8 cellular contexts compared by ENCODE assay signal in genomic region chr12:55996715-55997534, GRCh38. TPM values are rescaled to one million over a fixed set of nuclear protein-coding genes. Genes with fewer than 3 reads are reported as not detected.
DNase-seq lines count a peak whose midpoint lies in the region; ATAC-seq, FAIRE-seq and TF ChIP-seq lines count a peak whose summit lies in the region.

Gene SUOX, plus strand, starts transcription at chr12:55997276. Its CDS starts 4,946 bp downstream, at chr12:56002222.

- peak within 1 kb of the TSS; percentile 94 for H3K4me2 ChIP-seq in smooth muscle cell

- intact Hi-C loops in kidney (cut with DNase I), result no loop called here

- ATAC-seq in HG02623 (IDR thresholded peaks at IDR 0.05; ENCODE audit: unreplicated experiment) (peak; percentile 99), SK-N-SH treated with all-trans-retinoic acid at 6 μM for 48 hours (peak; percentile 100)

- H3K4me1 ChIP-seq in ACC112 (ENCODE audit: control insufficient read depth, insufficient read depth, low read length, unreplicated experiment) (no peaks in the 10 kb centered on the region), kidney (ENCODE audit: control insufficient read depth in 1 of 2, insufficient read depth in 1 of 2, low read depth in 1 of 2, low read length in 2 of 2) (peaks cover 5 to 10% of the 10 kb centered on the region in 2 donors), smooth muscle cell (ENCODE audit: low read depth) (peaks cover 5% of the 10 kb centered on the region)

- H3K27me3 ChIP-seq in ACC112 (ENCODE audit: insufficient read depth, low read length) (no peaks in the 10 kb centered on the region), smooth muscle cell (ENCODE audit: low read depth) (no peaks in the 10 kb centered on the region)

- DNase-seq in GM12892 (ENCODE audit: insufficient read length) (peak; percentile 94), NCI-H1092 (lab: John Stamatoyannopoulos, UW) (peak; percentile 80), coronary artery (ENCODE audit: low spot score) (peak; percentile 99), kidney (peak; percentile 98), smooth muscle cell (lab: John Stamatoyannopoulos, UW; ENCODE audit: unreplicated experiment) (peak; percentile 69)

- H4K20me1 ChIP-seq in smooth muscle cell (ENCODE audit: low read depth), result no peaks in the 10 kb centered on the region

- FAIRE-seq in GM12892 (lab: Jason Lieb, UNC) (peak; percentile 95), kidney (lab: Jason Lieb, UNC) (peak; percentile 97)

- TF ChIP-seq CTCF in coronary artery (IDR thresholded peaks at IDR 0.05), result no peak
- TF ChIP-seq CTCF in kidney (IDR thresholded peaks at IDR 0.05; ENCODE audit: borderline replicate concordance, extremely low read depth, insufficient read depth), result no peak
- no peak for TF ChIP-seq CTCF in smooth muscle cell (IDR thresholded peaks at IDR 0.05; ENCODE audit: borderline replicate concordance, insufficient read depth, poor library complexity, severe bottlenecking)

- peak within 1 kb of the TSS; percentile 66 for H2AFZ ChIP-seq in ACC112 (ENCODE audit: low read length, unreplicated experiment)
- H2AFZ ChIP-seq in smooth muscle cell (ENCODE audit: low read depth), result no peak within 1 kb of the TSS

- H3K9ac ChIP-seq in kidney (ENCODE audit: low read length in 2 of 2) (peak within 1 kb of the TSS; percentile 95 to 100), smooth muscle cell (ENCODE audit: low read depth) (peak within 1 kb of the TSS; percentile 71)

- peak; percentile 66 for TF ChIP-seq POLR2A in GM12892 (IDR thresholded peaks at IDR 0.05; ENCODE audit: low read depth, low read length)

- H3K79me2 ChIP-seq in ACC112 (ENCODE audit: control insufficient read depth, insufficient read depth, low read length, unreplicated experiment) (no peaks in the 10 kb centered on the region), smooth muscle cell (ENCODE audit: low read depth) (peaks cover 5% of the 10 kb centered on the region)

- H3K27ac ChIP-seq in ACC112 (ENCODE audit: low read depth, low read length) (peak within 1 kb of the TSS; percentile 7; the same call in 1 of the 2 replicates), coronary artery (peak within 1 kb of the TSS; percentile 57 to 91), kidney (ENCODE audit: low read depth in 2 of 2, low read length in 2 of 2) (peak within 1 kb of the TSS; percentile 92 to 94), smooth muscle cell (ENCODE audit: low read depth) (peak within 1 kb of the TSS; percentile 24)

- H3K36me3 ChIP-seq in ACC112 (ENCODE audit: insufficient read depth, low read length) (0 out of 2 replicates have a peak, but pooled peaks cover 4% of the 10 kb centered on the region), kidney (ENCODE audit: control insufficient read depth in 1 of 2, insufficient read depth in 2 of 2, low read length in 2 of 2) (peaks cover 15 to 23% of the 10 kb centered on the region in 2 donors), smooth muscle cell (ENCODE audit: low read depth) (no peaks in the 10 kb centered on the region)

- H3K9me3 ChIP-seq in kidney (ENCODE audit: control insufficient read depth in 1 of 2, low read length in 2 of 2) (no peaks in the 10 kb centered on the region), smooth muscle cell (replicated peaks; ENCODE audit: low read depth) (no peaks in the 10 kb centered on the region)

- H3K4me3 ChIP-seq in ACC112 (ENCODE audit: low read depth, low read length) (peak within 1 kb of the TSS; percentile 79), coronary artery (peak within 1 kb of the TSS; percentile 84), kidney (ENCODE audit: low read length in 2 of 2) (peak within 1 kb of the TSS; percentile 98 to 100), smooth muscle cell (peak within 1 kb of the TSS; percentile 79)

- peaks cover 9% of the 10 kb centered on the region for H3F3A ChIP-seq in smooth muscle cell (ENCODE audit: low read depth)

- 8% methylated on average over 27 of the region's 27 CpGs for WGBS in smooth muscle cell (ENCODE audit: low lambda C conversion rate)

TF ChIP-seq in SK-N-SH treated with all-trans-retinoic acid at 6 μM for 48 hours, 23 proteins besides CTCF, POLR2A, EP300 and RAD21:
- TF ChIP-seq PATZ1 (CRISPR knock-in tag; IDR thresholded peaks at IDR 0.05; ENCODE audit: borderline replicate concordance) (no peak), GLIS3 (CRISPR knock-in tag; IDR thresholded peaks at IDR 0.05) (peak; percentile 85; the same call in 1 of the 2 replicates)

RNA-seq across cellular contexts. Expression of gene SUOX, which starts in this region (rescaled TPM):
- 11.3 TPM for polyA plus RNA-seq in GM12892 (2012; ENCODE audit: missing spikeins)
- total RNA-seq in kidney, result 33.1 TPM
- polyA plus RNA-seq in kidney (ENCODE audit: insufficient read depth, low read depth, low replicate concordance), result 61.1 TPM
- total RNA-seq in smooth muscle cell, result 9.8 and 19.1 TPM in 2 replicates
- polyA plus RNA-seq in smooth muscle cell, result 12.8 and 13.8 TPM in 2 replicates

Comparison
In these comparisons a context has a peak if more than half of its experiments do, and no peak if none do; other contexts are left out.
1. Peak in every context shown above with its lines: DNase-seq, ATAC-seq, H3K4me3 ChIP-seq and H3K27ac ChIP-seq.
2. H3K27ac ChIP-seq: peak in every context shown above with its lines; median percentile 93 in kidney; 74 in coronary artery; 24 in smooth muscle cell; 7 in ACC112.